In genomic region chr1:212606734-212607205, GRCh38 we compare ENCODE assay signal across 8 cellular contexts. TPM values are rescaled to one million over a fixed set of nuclear protein-coding genes. Genes with fewer than 3 reads are reported as not detected.
DNase-seq lines count a peak whose midpoint lies in the region; ATAC-seq and TF ChIP-seq lines count a peak whose summit lies in the region.

No MANE protein-coding gene starts in this region.

- H3K4me3 Mint-ChIP-seq in stimulated activated naive CD8-positive, alpha-beta T cell treated with anti-CD3 and anti-CD28 coated beads, Interleukin-15, amount 100 ng/mL, for 72 hours = peak overlapping the region; percentile 91 to 92

- DNase-seq in NCI-H748 (lab: John Stamatoyannopoulos, UW; ENCODE audit: unreplicated experiment) = peak; percentile 78
- no peak for DNase-seq in NCI-H748 treated with DMSO at 0.1 percent for 48 hours (lab: John Stamatoyannopoulos, UW)
- DNase-seq in activated CD4-positive, alpha-beta T cell treated with anti-CD3 and anti-CD28 coated beads for 24 hours (ENCODE audit: low read depth in 2 of 2) = peak; percentile 22 to 23
- peak; percentile 38 for DNase-seq in dermis blood vessel endothelial cell
- peak; percentile 86 to 92 (median 90) for DNase-seq in mucosa of descending colon
- peak; percentile 38 to 58 for DNase-seq in stimulated activated naive CD8-positive, alpha-beta T cell treated with anti-CD3 and anti-CD28 coated beads, Interleukin-15, amount 100 ng/mL, for 72 hours
- no peak for DNase-seq in NK-92 treated with Interleukin-12 subunit alpha and Interleukin-12 subunit beta, amount 100 ng/mL, for 24 hours (lab: John Stamatoyannopoulos, UW)

- no peaks in the 10 kb centered on the region for H3K9me3 Mint-ChIP-seq in stimulated activated naive CD8-positive, alpha-beta T cell treated with anti-CD3 and anti-CD28 coated beads, Interleukin-15, amount 100 ng/mL, for 72 hours

- H3K4me3 ChIP-seq in mucosa of descending colon = peak overlapping the region; percentile 7

- peaks cover 58% of the 10 kb centered on the region for H3K4me1 Mint-ChIP-seq in stimulated activated naive CD8-positive, alpha-beta T cell treated with anti-CD3 and anti-CD28 coated beads, Interleukin-15, amount 100 ng/mL, for 72 hours

- no peaks in the 10 kb centered on the region for H3K9me3 ChIP-seq in mucosa of descending colon

- H3K27me3 Mint-ChIP-seq in stimulated activated naive CD8-positive, alpha-beta T cell treated with anti-CD3 and anti-CD28 coated beads, Interleukin-15, amount 100 ng/mL, for 72 hours = peaks cover 54% of the 10 kb centered on the region

- H3K27ac Mint-ChIP-seq in stimulated activated naive CD8-positive, alpha-beta T cell treated with anti-CD3 and anti-CD28 coated beads, Interleukin-15, amount 100 ng/mL, for 72 hours = peak overlapping the region; percentile 99 to 100

- no peaks in the 10 kb centered on the region for H3K36me3 ChIP-seq in mucosa of descending colon (ENCODE audit: low read depth)

- ATAC-seq in mucosa of descending colon = peak; percentile 63
- ATAC-seq in stimulated activated naive CD8-positive, alpha-beta T cell treated with anti-CD3 and anti-CD28 coated beads, Interleukin-15, amount 100 ng/mL, for 72 hours = no peak
- no peak for ATAC-seq in HG03095 (IDR thresholded peaks at IDR 0.05; ENCODE audit: unreplicated experiment)

- TF ChIP-seq CTCF in mucosa of descending colon (IDR thresholded peaks at IDR 0.05) = no peak

- H3K4me1 ChIP-seq in mucosa of descending colon (ENCODE audit: low read depth) = peaks cover 19% of the 10 kb centered on the region

- intact Hi-C loops in mucosa of descending colon (cut with DNase I, micrococcal nuclease) = no loop called here

RNA-seq across cellular contexts. Expression of gene ATF3, which starts 1.8 kb away (rescaled TPM):
- 1.4 and 6.0 TPM in 2 replicates for total RNA-seq in dermis blood vessel endothelial cell
- total RNA-seq in mucosa of descending colon = 100 to 1,000 TPM in 1 of 3 donors, 10 to 100 TPM in 2; 20.2 to 121 (median 42.0) TPM

Comparison
In these comparisons a context has a peak if more than half of its experiments do, and no peak if none do; other contexts are left out.
1. DNase-seq: peak in NCI-H748 (single experiment), activated CD4-positive, alpha-beta T cell treated with anti-CD3 and anti-CD28 coated beads for 24 hours (2 of 2), dermis blood vessel endothelial cell (single experiment), mucosa of descending colon (3 of 3) and stimulated activated naive CD8-positive, alpha-beta T cell treated with anti-CD3 and anti-CD28 coated beads, Interleukin-15, amount 100 ng/mL, for 72 hours (2 of 2); none in NCI-H748 treated with DMSO at 0.1 percent for 48 hours (single experiment) and NK-92 treated with Interleukin-12 subunit alpha and Interleukin-12 subunit beta, amount 100 ng/mL, for 24 hours (single experiment).